In the genomic region with DNA sequence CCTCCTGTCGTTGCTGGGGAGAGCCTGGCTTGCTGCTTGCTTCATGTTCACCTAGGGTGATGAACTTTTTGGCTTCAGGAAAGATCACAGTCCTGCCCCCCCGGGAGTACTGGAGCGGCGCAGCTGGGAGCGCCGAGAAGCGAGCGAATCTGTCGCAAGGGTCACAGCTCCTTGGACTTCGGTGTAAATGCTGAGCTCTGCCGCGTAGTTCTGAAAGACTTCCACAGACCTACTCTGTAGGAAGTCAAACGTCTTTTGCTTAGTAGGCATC, we compare ENCODE assay signal across 7 cellular contexts. TPM values are rescaled to one million over a fixed set of nuclear protein-coding genes. Genes with fewer than 3 reads are reported as not detected.
DNase-seq lines count a peak whose midpoint lies in the region; ATAC-seq, FAIRE-seq and TF ChIP-seq lines count a peak whose summit lies in the region.

No MANE protein-coding gene starts in this region.

- peaks cover 19% of the 10 kb centered on the region for H3K36me3 ChIP-seq in OCI-LY7 (ENCODE audit: insufficient read depth, low read length)
- H3K36me3 ChIP-seq in mucosa of descending colon (ENCODE audit: low read depth), result peaks cover 6% of the 10 kb centered on the region

- no peak overlapping the region for H2AFZ ChIP-seq in OCI-LY7 (ENCODE audit: low read length)

- no TSS peak for BruUV-seq in OCI-LY7 (replicated peaks; lab: Mats Ljungman, UMichigan)

- H3K4me3 ChIP-seq in OCI-LY7 (ENCODE audit: low read depth, low read length, poor library complexity, severe bottlenecking), result peak overlapping the region; percentile 91
- H3K4me3 ChIP-seq in mucosa of descending colon, result peak overlapping the region; percentile 58

- DNase-seq in GM18507 (ENCODE audit: extremely low spot score, insufficient read length, low read depth), result no peak
- peak; percentile 29 for DNase-seq in OCI-LY7 (ENCODE audit: low spot score)
- peak; percentile 67 for DNase-seq in ecto neural progenitor cell (ENCODE audit: low spot score)
- DNase-seq in mucosa of descending colon, result peak in 2 of 3 donors; percentile 68 to 71
- DNase-seq in NCI-H2081 (lab: John Stamatoyannopoulos, UW), result no peak

- ATAC-seq in mucosa of descending colon (no peak), GM21526 (IDR thresholded peaks at IDR 0.05; ENCODE audit: low FRiP score, unreplicated experiment) (no peak), GM21619 (IDR thresholded peaks at IDR 0.05; ENCODE audit: unreplicated experiment) (no peak)

- TF ChIP-seq CTCF in OCI-LY7 (conservative IDR thresholded peaks at IDR 0.05; ENCODE audit: low read length), result no peak
- no peak for TF ChIP-seq CTCF in mucosa of descending colon (IDR thresholded peaks at IDR 0.05)

- peak overlapping the region; percentile 96 for H3K4me2 ChIP-seq in OCI-LY7 (ENCODE audit: low read length)

- peaks cover 60% of the 10 kb centered on the region for H3K79me2 ChIP-seq in OCI-LY7 (ENCODE audit: insufficient read depth, low read depth, low read length)

- H3K9me2 ChIP-seq in OCI-LY7 (ENCODE audit: insufficient read depth, low read length), result no peaks in the 10 kb centered on the region

- CTCF ChIA-PET in OCI-LY7 (lab: Charles Lee; ENCODE audit: unreplicated experiment), result no interaction called here

- H3K4me1 ChIP-seq in OCI-LY7 (ENCODE audit: insufficient read depth, low read length, poor library complexity, severe bottlenecking) (peaks cover 18% of the 10 kb centered on the region), mucosa of descending colon (ENCODE audit: low read depth) (peaks cover 6% of the 10 kb centered on the region)

- peak; percentile 64 for FAIRE-seq in GM18507 (lab: Jason Lieb, UNC)

- H3K9me3 ChIP-seq in OCI-LY7 (ENCODE audit: low read length), result no peaks in the 10 kb centered on the region
- no peaks in the 10 kb centered on the region for H3K9me3 ChIP-seq in mucosa of descending colon

- intact Hi-C loops in OCI-LY7 (cut with micrococcal nuclease; ENCODE audit: unreplicated experiment), result loop anchor here (10.0 kb wide), 3 partner anchors 101 to 1551 kb away; partner anchors contain the start of gene NAXD
- intact Hi-C loops in mucosa of descending colon (cut with DNase I, micrococcal nuclease), result loop anchor here in 1 of 2 donors (10.0 kb wide), 1 partner anchor 199 kb away; the partner anchor contains the start of gene ANKRD10

- H4K20me1 ChIP-seq in OCI-LY7 (ENCODE audit: insufficient read depth, low read length), result peaks cover 17% of the 10 kb centered on the region

- H3K27ac ChIP-seq in OCI-LY7 (ENCODE audit: low read depth, low read length, poor library complexity, severe bottlenecking), result peak overlapping the region; percentile 45

- POLR2A ChIA-PET in OCI-LY7 (lab: Charles Lee), result interaction anchor here (1.1 kb wide), 1 partner anchor 40 kb away, joined by 4 read pairs; no protein-coding TSS in a partner anchor

RNA-seq across cellular contexts. Expression of gene ING1, which starts 2.7 kb away (rescaled TPM):
- 9.6 and 11.8 TPM in 2 replicates for total RNA-seq in OCI-LY7 (2014; rRNA removed; shearing (Covaris generic))
- total RNA-seq in OCI-LY7 (2022), result 11.8 and 14.7 TPM in 2 replicates
- total RNA-seq in mucosa of descending colon, result 10 to 100 TPM; 11.8 to 18.0 (median 13.8) TPM

RNA-seq across cellular contexts. Expression of gene CARS2, which starts 10.3 kb away (rescaled TPM):
- 45.0 and 50.9 TPM in 2 replicates for total RNA-seq in OCI-LY7 (2014; rRNA removed; shearing (Covaris generic))
- 47.3 and 48.3 TPM in 2 replicates for total RNA-seq in OCI-LY7 (2022)
- 10 to 100 TPM; 39.8 to 71.4 (median 56.4) TPM for total RNA-seq in mucosa of descending colon

Comparison
In these comparisons a context has a peak if more than half of its experiments do, and no peak if none do; other contexts are left out.
1. DNase-seq: peak in OCI-LY7 (single experiment), ecto neural progenitor cell (single experiment) and mucosa of descending colon (2 of 3); none in GM18507 (single experiment) and NCI-H2081 (0 of 2).